ENCODE assay signal across 1 cellular context in the genomic region with DNA sequence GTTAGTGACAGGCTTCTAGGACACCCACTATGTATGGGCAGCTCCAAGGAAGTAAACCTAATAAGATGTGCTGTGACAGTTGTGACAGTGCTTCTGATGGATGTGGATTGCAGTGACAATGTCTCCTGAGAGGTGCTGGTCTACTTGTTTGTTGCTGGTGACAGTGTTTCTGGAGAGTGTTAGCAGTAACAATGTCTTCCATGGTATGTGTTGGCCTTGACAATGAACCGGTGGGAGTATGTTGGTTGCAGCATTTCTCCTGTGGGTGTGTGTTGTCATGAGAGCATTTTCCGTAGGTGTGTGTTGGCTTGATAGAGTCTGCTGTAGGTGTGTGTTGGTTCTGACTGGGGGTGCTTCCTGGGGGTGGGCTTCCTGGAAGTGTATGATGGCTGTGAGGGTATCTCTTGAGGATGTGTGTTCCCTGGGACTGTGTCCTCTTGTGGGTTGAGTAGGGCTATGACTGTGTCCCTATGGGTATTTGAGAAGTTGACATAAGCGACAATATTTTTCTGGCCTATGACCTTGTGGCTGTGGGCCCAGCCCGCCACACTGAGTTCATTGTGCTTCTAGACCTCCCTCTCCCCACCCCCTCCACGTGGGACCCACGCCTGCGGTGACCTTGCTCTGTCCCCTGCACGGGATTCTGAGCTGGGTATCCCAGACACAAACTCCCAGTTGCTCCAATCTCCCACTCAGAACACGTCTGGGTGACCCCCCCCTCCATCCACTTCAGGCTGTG.
TF ChIP-seq lines count a peak whose summit lies in the region.

No MANE protein-coding gene starts in this region.

TF ChIP-seq in H1, 55 proteins besides CTCF, POLR2A, EP300 and RAD21:
- TF ChIP-seq, protein P1, sequence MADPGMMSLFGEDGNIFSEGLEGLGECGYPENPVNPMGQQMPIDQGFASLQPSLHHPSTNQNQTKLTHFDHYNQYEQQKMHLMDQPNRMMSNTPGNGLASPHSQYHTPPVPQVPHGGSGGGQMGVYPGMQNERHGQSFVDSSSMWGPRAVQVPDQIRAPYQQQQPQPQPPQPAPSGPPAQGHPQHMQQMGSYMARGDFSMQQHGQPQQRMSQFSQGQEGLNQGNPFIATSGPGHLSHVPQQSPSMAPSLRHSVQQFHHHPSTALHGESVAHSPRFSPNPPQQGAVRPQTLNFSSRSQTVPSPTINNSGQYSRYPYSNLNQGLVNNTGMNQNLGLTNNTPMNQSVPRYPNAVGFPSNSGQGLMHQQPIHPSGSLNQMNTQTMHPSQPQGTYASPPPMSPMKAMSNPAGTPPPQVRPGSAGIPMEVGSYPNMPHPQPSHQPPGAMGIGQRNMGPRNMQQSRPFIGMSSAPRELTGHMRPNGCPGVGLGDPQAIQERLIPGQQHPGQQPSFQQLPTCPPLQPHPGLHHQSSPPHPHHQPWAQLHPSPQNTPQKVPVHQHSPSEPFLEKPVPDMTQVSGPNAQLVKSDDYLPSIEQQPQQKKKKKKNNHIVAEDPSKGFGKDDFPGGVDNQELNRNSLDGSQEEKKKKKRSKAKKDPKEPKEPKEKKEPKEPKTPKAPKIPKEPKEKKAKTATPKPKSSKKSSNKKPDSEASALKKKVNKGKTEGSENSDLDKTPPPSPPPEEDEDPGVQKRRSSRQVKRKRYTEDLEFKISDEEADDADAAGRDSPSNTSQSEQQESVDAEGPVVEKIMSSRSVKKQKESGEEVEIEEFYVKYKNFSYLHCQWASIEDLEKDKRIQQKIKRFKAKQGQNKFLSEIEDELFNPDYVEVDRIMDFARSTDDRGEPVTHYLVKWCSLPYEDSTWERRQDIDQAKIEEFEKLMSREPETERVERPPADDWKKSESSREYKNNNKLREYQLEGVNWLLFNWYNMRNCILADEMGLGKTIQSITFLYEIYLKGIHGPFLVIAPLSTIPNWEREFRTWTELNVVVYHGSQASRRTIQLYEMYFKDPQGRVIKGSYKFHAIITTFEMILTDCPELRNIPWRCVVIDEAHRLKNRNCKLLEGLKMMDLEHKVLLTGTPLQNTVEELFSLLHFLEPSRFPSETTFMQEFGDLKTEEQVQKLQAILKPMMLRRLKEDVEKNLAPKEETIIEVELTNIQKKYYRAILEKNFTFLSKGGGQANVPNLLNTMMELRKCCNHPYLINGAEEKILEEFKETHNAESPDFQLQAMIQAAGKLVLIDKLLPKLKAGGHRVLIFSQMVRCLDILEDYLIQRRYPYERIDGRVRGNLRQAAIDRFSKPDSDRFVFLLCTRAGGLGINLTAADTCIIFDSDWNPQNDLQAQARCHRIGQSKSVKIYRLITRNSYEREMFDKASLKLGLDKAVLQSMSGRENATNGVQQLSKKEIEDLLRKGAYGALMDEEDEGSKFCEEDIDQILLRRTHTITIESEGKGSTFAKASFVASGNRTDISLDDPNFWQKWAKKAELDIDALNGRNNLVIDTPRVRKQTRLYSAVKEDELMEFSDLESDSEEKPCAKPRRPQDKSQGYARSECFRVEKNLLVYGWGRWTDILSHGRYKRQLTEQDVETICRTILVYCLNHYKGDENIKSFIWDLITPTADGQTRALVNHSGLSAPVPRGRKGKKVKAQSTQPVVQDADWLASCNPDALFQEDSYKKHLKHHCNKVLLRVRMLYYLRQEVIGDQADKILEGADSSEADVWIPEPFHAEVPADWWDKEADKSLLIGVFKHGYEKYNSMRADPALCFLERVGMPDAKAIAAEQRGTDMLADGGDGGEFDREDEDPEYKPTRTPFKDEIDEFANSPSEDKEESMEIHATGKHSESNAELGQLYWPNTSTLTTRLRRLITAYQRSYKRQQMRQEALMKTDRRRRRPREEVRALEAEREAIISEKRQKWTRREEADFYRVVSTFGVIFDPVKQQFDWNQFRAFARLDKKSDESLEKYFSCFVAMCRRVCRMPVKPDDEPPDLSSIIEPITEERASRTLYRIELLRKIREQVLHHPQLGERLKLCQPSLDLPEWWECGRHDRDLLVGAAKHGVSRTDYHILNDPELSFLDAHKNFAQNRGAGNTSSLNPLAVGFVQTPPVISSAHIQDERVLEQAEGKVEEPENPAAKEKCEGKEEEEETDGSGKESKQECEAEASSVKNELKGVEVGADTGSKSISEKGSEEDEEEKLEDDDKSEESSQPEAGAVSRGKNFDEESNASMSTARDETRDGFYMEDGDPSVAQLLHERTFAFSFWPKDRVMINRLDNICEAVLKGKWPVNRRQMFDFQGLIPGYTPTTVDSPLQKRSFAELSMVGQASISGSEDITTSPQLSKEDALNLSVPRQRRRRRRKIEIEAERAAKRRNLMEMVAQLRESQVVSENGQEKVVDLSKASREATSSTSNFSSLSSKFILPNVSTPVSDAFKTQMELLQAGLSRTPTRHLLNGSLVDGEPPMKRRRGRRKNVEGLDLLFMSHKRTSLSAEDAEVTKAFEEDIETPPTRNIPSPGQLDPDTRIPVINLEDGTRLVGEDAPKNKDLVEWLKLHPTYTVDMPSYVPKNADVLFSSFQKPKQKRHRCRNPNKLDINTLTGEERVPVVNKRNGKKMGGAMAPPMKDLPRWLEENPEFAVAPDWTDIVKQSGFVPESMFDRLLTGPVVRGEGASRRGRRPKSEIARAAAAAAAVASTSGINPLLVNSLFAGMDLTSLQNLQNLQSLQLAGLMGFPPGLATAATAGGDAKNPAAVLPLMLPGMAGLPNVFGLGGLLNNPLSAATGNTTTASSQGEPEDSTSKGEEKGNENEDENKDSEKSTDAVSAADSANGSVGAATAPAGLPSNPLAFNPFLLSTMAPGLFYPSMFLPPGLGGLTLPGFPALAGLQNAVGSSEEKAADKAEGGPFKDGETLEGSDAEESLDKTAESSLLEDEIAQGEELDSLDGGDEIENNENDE (IDR thresholded peaks at IDR 0.05; ENCODE audit: insufficient replicate concordance, low read length) = no peak
- TF ChIP-seq JUND (IDR thresholded peaks at IDR 0.05; ENCODE audit: low read length) = no peak
- no peak for TF ChIP-seq FOSL1 (IDR thresholded peaks at IDR 0.05; ENCODE audit: insufficient read depth, low read depth, low read length)
- TF ChIP-seq, protein P2, sequence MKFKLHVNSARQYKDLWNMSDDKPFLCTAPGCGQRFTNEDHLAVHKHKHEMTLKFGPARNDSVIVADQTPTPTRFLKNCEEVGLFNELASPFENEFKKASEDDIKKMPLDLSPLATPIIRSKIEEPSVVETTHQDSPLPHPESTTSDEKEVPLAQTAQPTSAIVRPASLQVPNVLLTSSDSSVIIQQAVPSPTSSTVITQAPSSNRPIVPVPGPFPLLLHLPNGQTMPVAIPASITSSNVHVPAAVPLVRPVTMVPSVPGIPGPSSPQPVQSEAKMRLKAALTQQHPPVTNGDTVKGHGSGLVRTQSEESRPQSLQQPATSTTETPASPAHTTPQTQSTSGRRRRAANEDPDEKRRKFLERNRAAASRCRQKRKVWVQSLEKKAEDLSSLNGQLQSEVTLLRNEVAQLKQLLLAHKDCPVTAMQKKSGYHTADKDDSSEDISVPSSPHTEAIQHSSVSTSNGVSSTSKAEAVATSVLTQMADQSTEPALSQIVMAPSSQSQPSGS (IDR thresholded peaks at IDR 0.05; ENCODE audit: low read length) = no peak
- TF ChIP-seq KDM4A (IDR thresholded peaks at IDR 0.05; ENCODE audit: low read depth, low read length, severe bottlenecking) = no peak
- no peak for TF ChIP-seq JUN (IDR thresholded peaks at IDR 0.05; ENCODE audit: low read depth, low read length)
- no peak for TF ChIP-seq RFX5 (IDR thresholded peaks at IDR 0.05; ENCODE audit: borderline replicate concordance, low read depth, low read length)
- no peak for TF ChIP-seq SP1 (IDR thresholded peaks at IDR 0.05; ENCODE audit: low read depth, low read length)
- no peak for TF ChIP-seq ZNF274 (IDR thresholded peaks at IDR 0.05; ENCODE audit: borderline replicate concordance, extremely low read depth, low read length)
- TF ChIP-seq SIN3A (conservative IDR thresholded peaks at IDR 0.05 in 1 of 2, IDR thresholded peaks at IDR 0.05 in 1 of 2; ENCODE audit: low read depth in 1 of 2, low read length in 2 of 2) = no peak
- TF ChIP-seq TAF7 (optimal IDR thresholded peaks at IDR 0.05; ENCODE audit: borderline replicate concordance, low read depth, low read length) = no peak
